Comparison of ENCODE assay signal across 19 cellular contexts in genomic region chr2:203585541-203585940, GRCh38. TPM values are rescaled to one million over a fixed set of nuclear protein-coding genes. Genes with fewer than 3 reads are reported as not detected.
A peak's percentile ranks its signal among the peaks of the same experiment; 100 is the strongest.
DNase-seq lines count a peak whose midpoint lies in the region; ATAC-seq and TF ChIP-seq lines count a peak whose summit lies in the region.
"Had no signal": no experiment of that assay in that cellular context is flagged by ENCODE, and none has a peak within 500 bp of the region (broad histone marks: within the 10 kb centered on the region; RNA-seq: fewer than 3 reads in every experiment).

No MANE protein-coding gene starts in this region.

- no peaks in the 10 kb centered on the region for H3K36me3 ChIP-seq in esophagus (ENCODE audit: control insufficient read depth in 2 of 2, insufficient read depth in 2 of 2, low read length in 1 of 2)
- H3K36me3 ChIP-seq in smooth muscle cell (ENCODE audit: low read depth), result no peaks in the 10 kb centered on the region
- H3K36me3 ChIP-seq in neuronal stem cell (replicated peaks in 1 of 2; ENCODE audit: control insufficient read depth in 2 of 2, insufficient read depth in 2 of 2, low read length in 2 of 2), result no peaks in the 10 kb centered on the region
- H3K36me3 ChIP-seq: adrenal gland, right atrium auricular region had no signal

- no peaks in the 10 kb centered on the region for H4K20me1 ChIP-seq in smooth muscle cell (ENCODE audit: low read depth)

- no peaks in the 10 kb centered on the region for H3K27me3 ChIP-seq in esophagus (ENCODE audit: control insufficient read depth in 1 of 2, insufficient read depth in 2 of 2, low read length in 2 of 2)
- no peaks in the 10 kb centered on the region for H3K27me3 ChIP-seq in smooth muscle cell (ENCODE audit: low read depth)
- no peaks in the 10 kb centered on the region for H3K27me3 ChIP-seq in neuronal stem cell (ENCODE audit: control insufficient read depth in 3 of 3, insufficient read depth in 3 of 3, low read depth in 1 of 3, low read length in 3 of 3)
- H3K27me3 ChIP-seq: adrenal gland, right atrium auricular region had no signal

- DNase-seq in NCI-H748 (lab: John Stamatoyannopoulos, UW; ENCODE audit: unreplicated experiment) (peak; percentile 24), NCI-H748 treated with DMSO at 0.1 percent for 48 hours (lab: John Stamatoyannopoulos, UW) (no peak), NCI-H69 (lab: John Stamatoyannopoulos, UW) (peak; percentile 12), smooth muscle cell (lab: John Stamatoyannopoulos, UW; ENCODE audit: unreplicated experiment) (no peak), neuronal stem cell (ENCODE audit: low spot score) (no peak)
- DNase-seq: ACHN; activated CD4-positive, CD25-positive, alpha-beta regulatory T cell; activated effector memory CD4-positive, alpha-beta T cell treated with Interleukin-2 at 50 U/mL for 16 hours; adrenal gland; CD8-positive, alpha-beta T cell; central memory CD4-positive, alpha-beta T cell; hippocampal formation; MM.1S; NCI-H1930; Right ventricle myocardium superior had no signal

- no peak overlapping the region for H3K18ac ChIP-seq in neuronal stem cell (ENCODE audit: low read length)

- H4K8ac ChIP-seq in neuronal stem cell (ENCODE audit: low read depth, low read length), result no peak overlapping the region

- H4K91ac ChIP-seq in neuronal stem cell (ENCODE audit: low read depth, low read length, poor library complexity), result no peak overlapping the region

- H3K4me3 ChIP-seq in esophagus (ENCODE audit: low read depth in 1 of 2, low read length in 2 of 2) (no peak overlapping the region), smooth muscle cell (no peak overlapping the region), neuronal stem cell (ENCODE audit: low read length in 2 of 2) (no peak overlapping the region)
- H3K4me3 ChIP-seq: adrenal gland, right atrium auricular region had no signal

- H3K27ac ChIP-seq in esophagus (ENCODE audit: low read depth in 2 of 2, low read length in 1 of 2) (peak overlapping the region; percentile 59 to 82), smooth muscle cell (ENCODE audit: low read depth) (peak overlapping the region; percentile 60), neuronal stem cell (replicated peaks; ENCODE audit: low read length) (no peak overlapping the region)
- H3K27ac ChIP-seq: adrenal gland, right atrium auricular region had no signal

- H2BK120ac ChIP-seq in neuronal stem cell (ENCODE audit: low read depth, low read length), result no peak overlapping the region

- H3K9ac ChIP-seq in smooth muscle cell (ENCODE audit: low read depth) (no peak overlapping the region), neuronal stem cell (ENCODE audit: low read depth, low read length, poor library complexity) (no peak overlapping the region)

- H2AFZ ChIP-seq in smooth muscle cell (ENCODE audit: low read depth) (no peak overlapping the region), neuronal stem cell (ENCODE audit: low read length) (no peak overlapping the region)

- no peaks in the 10 kb centered on the region for H3K79me1 ChIP-seq in neuronal stem cell (ENCODE audit: low read depth, low read length)

- no peak overlapping the region for H3K4ac ChIP-seq in neuronal stem cell (ENCODE audit: low read length)

- H2BK5ac ChIP-seq in neuronal stem cell (ENCODE audit: low read length), result no peak overlapping the region

- H3K23ac ChIP-seq in neuronal stem cell (ENCODE audit: low read depth, low read length, poor library complexity), result no peak overlapping the region

- H2BK12ac ChIP-seq in neuronal stem cell (ENCODE audit: low read length), result no peak overlapping the region

- H3K4me1 ChIP-seq in esophagus (ENCODE audit: control insufficient read depth in 2 of 2, insufficient read depth in 2 of 2, low read length in 1 of 2) (peaks cover 2 to 9% of the 10 kb centered on the region in 2 donors), smooth muscle cell (ENCODE audit: low read depth) (peaks cover 14% of the 10 kb centered on the region), neuronal stem cell (ENCODE audit: control insufficient read depth in 2 of 2, insufficient read depth in 1 of 2, low read depth in 1 of 2, low read length in 2 of 2) (no peaks in the 10 kb centered on the region)
- H3K4me1 ChIP-seq: adrenal gland had no signal

- H3F3A ChIP-seq in smooth muscle cell (ENCODE audit: low read depth), result peaks cover under 1% of the 10 kb centered on the region

- no peak overlapping the region for H3K14ac ChIP-seq in neuronal stem cell (ENCODE audit: low read length)

- WGBS in esophagus, 2 donors, result 66 to 78% methylated on average over 2 of the region's 2 CpGs
- WGBS in smooth muscle cell (ENCODE audit: low lambda C conversion rate), result 8% methylated on average over 2 of the region's 2 CpGs
- WGBS in neuronal stem cell (ENCODE audit: extremely low coverage in 2 of 2, insufficient read length in 2 of 2, insufficient replicate concordance in 1 of 2), 2 donors, result no CpG with 5 or more reads among the region's 2 CpGs

- no peaks in the 10 kb centered on the region for H3K79me2 ChIP-seq in smooth muscle cell (ENCODE audit: low read depth)

- no peak for TF ChIP-seq CTCF in smooth muscle cell (IDR thresholded peaks at IDR 0.05; ENCODE audit: borderline replicate concordance, insufficient read depth, poor library complexity, severe bottlenecking)

- H2AK5ac ChIP-seq in neuronal stem cell (ENCODE audit: low read depth, low read length), result no peak overlapping the region

- H2BK15ac ChIP-seq in neuronal stem cell (ENCODE audit: low read length), result no peak overlapping the region

- H3K4me2 ChIP-seq in smooth muscle cell (peak overlapping the region; percentile 51), neuronal stem cell (ENCODE audit: insufficient read depth, low read length, poor library complexity, severe bottlenecking) (no peak overlapping the region)

- ATAC-seq in GM18867 (IDR thresholded peaks at IDR 0.05; ENCODE audit: unreplicated experiment) (no peak), HG03280 (IDR thresholded peaks at IDR 0.05; ENCODE audit: unreplicated experiment) (no peak)
- ATAC-seq: CD8-positive, alpha-beta T cell had no signal

- H3K9me3 ChIP-seq in esophagus (ENCODE audit: control insufficient read depth in 2 of 2, insufficient read depth in 1 of 2, low read depth in 1 of 2, low read length in 1 of 2) (no peaks in the 10 kb centered on the region), smooth muscle cell (replicated peaks; ENCODE audit: low read depth) (no peaks in the 10 kb centered on the region), neuronal stem cell (replicated peaks in 1 of 2; ENCODE audit: control insufficient read depth in 2 of 2, insufficient read depth in 1 of 2, low read depth in 1 of 2, low read length in 2 of 2) (no peaks in the 10 kb centered on the region)
- H3K9me3 ChIP-seq: adrenal gland, right atrium auricular region had no signal

RNA-seq across cellular contexts. Expression of gene RAPH1, which starts 50.4 kb away (rescaled TPM):
- 1 to 10 TPM; 3.8 to 5.0 TPM for polyA plus RNA-seq in esophagus
- 15.1 and 22.3 TPM in 2 replicates for total RNA-seq in smooth muscle cell
- polyA plus RNA-seq in smooth muscle cell, result 6.8 and 8.5 TPM in 2 replicates
- 7.0 TPM for polyA plus RNA-seq in neuronal stem cell (2013, experiment 1 of 2)
- 7.4 TPM for polyA plus RNA-seq in neuronal stem cell (2013, experiment 2 of 2)

Comparison
In these comparisons a context has a peak if more than half of its experiments do, and no peak if none do; other contexts are left out.
1. DNase-seq: peak in NCI-H748 (single experiment) and NCI-H69 (single experiment); none in NCI-H748 treated with DMSO at 0.1 percent for 48 hours (single experiment), smooth muscle cell (single experiment) and neuronal stem cell (single experiment).